ENCODE assay signal across 24 cellular contexts in the genomic region with DNA sequence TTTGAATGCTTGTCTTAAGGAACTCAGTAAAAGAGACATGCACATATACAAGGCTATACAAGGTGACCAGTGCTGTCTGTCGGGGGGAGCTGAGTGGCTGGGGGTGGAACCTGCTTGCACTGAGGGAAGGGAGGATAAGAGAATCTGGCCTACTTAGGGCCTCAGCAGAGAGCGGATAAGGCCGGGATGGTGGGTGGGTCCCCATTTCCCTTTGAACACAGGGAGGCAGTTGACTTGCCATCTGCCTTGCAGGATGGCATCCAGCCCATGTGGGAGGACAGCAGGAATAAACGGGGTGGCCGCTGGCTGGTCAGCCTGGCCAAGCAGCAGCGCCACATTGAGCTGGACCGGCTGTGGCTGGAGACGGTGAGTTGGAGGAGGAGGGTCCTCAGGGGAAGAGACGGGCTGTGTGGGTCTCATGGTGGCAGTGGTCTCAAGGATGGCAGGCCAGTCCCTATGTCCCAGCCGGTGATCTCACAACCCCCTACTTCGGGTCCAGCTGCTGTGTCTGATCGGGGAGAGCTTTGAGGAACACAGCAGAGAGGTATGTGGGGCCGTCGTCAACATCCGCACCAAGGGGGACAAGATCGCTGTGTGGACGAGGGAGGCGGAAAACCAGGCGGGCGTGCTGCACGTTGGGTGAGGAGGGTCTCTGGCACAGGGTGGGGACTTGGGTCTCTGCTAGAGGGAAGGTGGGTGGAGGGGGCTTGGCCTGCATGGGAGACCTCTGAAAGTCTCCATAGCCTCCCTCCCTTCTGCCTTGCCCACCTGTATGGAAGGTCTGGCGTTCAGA. TPM values are rescaled to one million over a fixed set of nuclear protein-coding genes. Genes with fewer than 3 reads are reported as not detected.
DNase-seq lines count a peak whose midpoint lies in the region; ATAC-seq lines count a peak whose summit lies in the region.
"Had no signal": no experiment of that assay in that cellular context is flagged by ENCODE, and none has a peak within 500 bp of the region (broad histone marks: within the 10 kb centered on the region; RNA-seq: fewer than 3 reads in every experiment).

No MANE protein-coding gene starts in this region.

- no peak for ATAC-seq in central memory CD8-positive, alpha-beta T cell (replicated peaks; ENCODE audit: extremely low read depth, poor library complexity, severe bottlenecking)
- no peak for ATAC-seq in stimulated activated naive B cell treated with anti-CD40 and anti-IgM and Interleukin-4, amounts not matched to agents 10 μg/mL and 1 μg/mL and 100 μg/mL, for 72 hours (replicated peaks)
- ATAC-seq: activated naive CD4-positive, alpha-beta T cell treated with anti-CD3 and anti-CD28 coated beads, Interleukin-2, amount 50 U/mL, for 72 hours; esophagus mucosa; GM23338; left lung; natural killer cell had no signal

- no peaks in the 10 kb centered on the region for H3K27me3 Mint-ChIP-seq in activated naive CD8-positive, alpha-beta T cell
- H3K27me3 Mint-ChIP-seq in activated naive CD8-positive, alpha-beta T cell treated with anti-CD3 and anti-CD28 coated beads for 36 hours: no peaks in the 10 kb centered on the region
- no peaks in the 10 kb centered on the region for H3K27me3 Mint-ChIP-seq in central memory CD8-positive, alpha-beta T cell
- H3K27me3 Mint-ChIP-seq in stimulated activated naive B cell treated with anti-CD40 and anti-IgM and Interleukin-4, amounts not matched to agents 10 μg/mL and 1 μg/mL and 100 μg/mL, for 72 hours: no peaks in the 10 kb centered on the region

- no peak for DNase-seq in activated naive CD8-positive, alpha-beta T cell treated with anti-CD3 and anti-CD28 coated beads for 36 hours
- DNase-seq in central memory CD8-positive, alpha-beta T cell (ENCODE audit: low spot score in 2 of 2): no peak
- DNase-seq in stimulated activated naive B cell treated with anti-CD40 and anti-IgM and Interleukin-4, amounts not matched to agents 10 μg/mL and 1 μg/mL and 100 μg/mL, for 72 hours: no peak
- no peak for DNase-seq in NCI-H446 treated with DMSO at 0.1 percent for 48 hours (lab: John Stamatoyannopoulos, UW)
- no peak for DNase-seq in activated CD4-positive, alpha-beta T cell treated with anti-CD3 and anti-CD28 coated beads, Interleukin-2, amount 50 U/mL, for 4 hours
- DNase-seq: ACHN; activated CD4-positive, alpha-beta T cell treated with anti-CD3 and anti-CD28 coated beads for 1 hour; foreskin melanocyte; hippocampal formation; natural killer cell; NCI-H1048; NCI-H187; NCI-H69; sigmoid colon had no signal

- H3K4me1 Mint-ChIP-seq in activated naive CD8-positive, alpha-beta T cell (ENCODE audit: low read depth): peaks cover 33% of the 10 kb centered on the region
- peaks cover 26% of the 10 kb centered on the region for H3K4me1 Mint-ChIP-seq in activated naive CD8-positive, alpha-beta T cell treated with anti-CD3 and anti-CD28 coated beads for 36 hours
- peaks cover 36% of the 10 kb centered on the region for H3K4me1 Mint-ChIP-seq in central memory CD8-positive, alpha-beta T cell
- peaks cover 23 to 32% of the 10 kb centered on the region in 2 donors for H3K4me1 Mint-ChIP-seq in stimulated activated naive B cell treated with anti-CD40 and anti-IgM and Interleukin-4, amounts not matched to agents 10 μg/mL and 1 μg/mL and 100 μg/mL, for 72 hours

- H3K36me3 Mint-ChIP-seq in activated naive CD8-positive, alpha-beta T cell: no peaks in the 10 kb centered on the region
- H3K36me3 Mint-ChIP-seq in activated naive CD8-positive, alpha-beta T cell treated with anti-CD3 and anti-CD28 coated beads for 36 hours: no peaks in the 10 kb centered on the region
- H3K36me3 Mint-ChIP-seq in central memory CD8-positive, alpha-beta T cell (ENCODE audit: insufficient read depth): peaks cover 4% of the 10 kb centered on the region
- peaks cover 0 to 3% of the 10 kb centered on the region in 2 donors for H3K36me3 Mint-ChIP-seq in stimulated activated naive B cell treated with anti-CD40 and anti-IgM and Interleukin-4, amounts not matched to agents 10 μg/mL and 1 μg/mL and 100 μg/mL, for 72 hours
- H3K36me3 Mint-ChIP-seq: activated naive CD4-positive, alpha-beta T cell treated with anti-CD3 and anti-CD28 coated beads, Interleukin-2, amount 50 U/mL, for 72 hours; mesothelial cell of epicardium; natural killer cell had no signal

- H3K9me3 Mint-ChIP-seq in activated naive CD8-positive, alpha-beta T cell (ENCODE audit: low read depth): no peaks in the 10 kb centered on the region
- no peaks in the 10 kb centered on the region for H3K9me3 Mint-ChIP-seq in activated naive CD8-positive, alpha-beta T cell treated with anti-CD3 and anti-CD28 coated beads for 36 hours
- no peaks in the 10 kb centered on the region for H3K9me3 Mint-ChIP-seq in central memory CD8-positive, alpha-beta T cell
- H3K9me3 Mint-ChIP-seq in stimulated activated naive B cell treated with anti-CD40 and anti-IgM and Interleukin-4, amounts not matched to agents 10 μg/mL and 1 μg/mL and 100 μg/mL, for 72 hours: no peaks in the 10 kb centered on the region
- H3K9me3 Mint-ChIP-seq: activated naive CD4-positive, alpha-beta T cell treated with anti-CD3 and anti-CD28 coated beads, Interleukin-2, amount 50 U/mL, for 72 hours; GM23338; mesothelial cell of epicardium; natural killer cell had no signal

- H3K4me3 Mint-ChIP-seq in activated naive CD8-positive, alpha-beta T cell: peak overlapping the region; percentile 10
- H3K4me3 Mint-ChIP-seq in activated naive CD8-positive, alpha-beta T cell treated with anti-CD3 and anti-CD28 coated beads for 36 hours: no peak overlapping the region
- H3K4me3 Mint-ChIP-seq in central memory CD8-positive, alpha-beta T cell: peak overlapping the region; percentile 4
- H3K4me3 Mint-ChIP-seq in stimulated activated naive B cell treated with anti-CD40 and anti-IgM and Interleukin-4, amounts not matched to agents 10 μg/mL and 1 μg/mL and 100 μg/mL, for 72 hours: peak overlapping the region in 1 of 2 donors; percentile 48
- H3K4me3 Mint-ChIP-seq: GM23338, mesothelial cell of epicardium, natural killer cell had no signal

- peak overlapping the region; percentile 10 for H3K27ac Mint-ChIP-seq in activated naive CD8-positive, alpha-beta T cell
- H3K27ac Mint-ChIP-seq in activated naive CD8-positive, alpha-beta T cell treated with anti-CD3 and anti-CD28 coated beads for 36 hours: no peak overlapping the region
- no peak overlapping the region for H3K27ac Mint-ChIP-seq in central memory CD8-positive, alpha-beta T cell (ENCODE audit: low read depth)
- H3K27ac Mint-ChIP-seq in stimulated activated naive B cell treated with anti-CD40 and anti-IgM and Interleukin-4, amounts not matched to agents 10 μg/mL and 1 μg/mL and 100 μg/mL, for 72 hours: peak overlapping the region; percentile 37
- H3K27ac Mint-ChIP-seq: GM23338, mesothelial cell of epicardium had no signal

RNA-seq across cellular contexts. Expression of a gene that starts 2.2 kb away (rescaled TPM):
- total RNA-seq in activated naive CD8-positive, alpha-beta T cell treated with anti-CD3 and anti-CD28 coated beads for 36 hours: 10 to 100 TPM; 25.3 to 28.6 TPM

RNA-seq across cellular contexts. Expression of a gene that starts 14.6 kb away (rescaled TPM):
- total RNA-seq in activated naive CD8-positive, alpha-beta T cell treated with anti-CD3 and anti-CD28 coated beads for 36 hours: not detected
- total RNA-seq: activated naive CD4-positive, alpha-beta T cell treated with anti-CD3 and anti-CD28 coated beads, Interleukin-2, amount 50 U/mL, for 72 hours; astrocyte; esophagus mucosa; left lung; LHCN-M2; mesothelial cell of epicardium; natural killer cell; subcutaneous adipose tissue; ureter had no signal

RNA-seq across cellular contexts. Expression of a gene that starts 14.7 kb away (rescaled TPM):
- total RNA-seq in activated naive CD8-positive, alpha-beta T cell treated with anti-CD3 and anti-CD28 coated beads for 36 hours: under 1 TPM; 0.46 to 0.80 TPM
- total RNA-seq: esophagus mucosa, left lung, mesothelial cell of epicardium, natural killer cell, subcutaneous adipose tissue, ureter had no signal

RNA-seq across cellular contexts. Expression of a gene that starts 35.1 kb away (rescaled TPM):
- 1 to 10 TPM; 1.5 to 1.7 TPM for total RNA-seq in activated naive CD8-positive, alpha-beta T cell treated with anti-CD3 and anti-CD28 coated beads for 36 hours

Comparison
In these comparisons a context has a peak if more than half of its experiments do, and no peak if none do; other contexts are left out.
1. H3K27ac Mint-ChIP-seq: peak in activated naive CD8-positive, alpha-beta T cell (single experiment) and stimulated activated naive B cell treated with anti-CD40 and anti-IgM and Interleukin-4, amounts not matched to agents 10 μg/mL and 1 μg/mL and 100 μg/mL, for 72 hours (single experiment); none in activated naive CD8-positive, alpha-beta T cell treated with anti-CD3 and anti-CD28 coated beads for 36 hours (single experiment) and central memory CD8-positive, alpha-beta T cell (single experiment).